1 cellular context compared by ENCODE assay signal in the genomic region with DNA sequence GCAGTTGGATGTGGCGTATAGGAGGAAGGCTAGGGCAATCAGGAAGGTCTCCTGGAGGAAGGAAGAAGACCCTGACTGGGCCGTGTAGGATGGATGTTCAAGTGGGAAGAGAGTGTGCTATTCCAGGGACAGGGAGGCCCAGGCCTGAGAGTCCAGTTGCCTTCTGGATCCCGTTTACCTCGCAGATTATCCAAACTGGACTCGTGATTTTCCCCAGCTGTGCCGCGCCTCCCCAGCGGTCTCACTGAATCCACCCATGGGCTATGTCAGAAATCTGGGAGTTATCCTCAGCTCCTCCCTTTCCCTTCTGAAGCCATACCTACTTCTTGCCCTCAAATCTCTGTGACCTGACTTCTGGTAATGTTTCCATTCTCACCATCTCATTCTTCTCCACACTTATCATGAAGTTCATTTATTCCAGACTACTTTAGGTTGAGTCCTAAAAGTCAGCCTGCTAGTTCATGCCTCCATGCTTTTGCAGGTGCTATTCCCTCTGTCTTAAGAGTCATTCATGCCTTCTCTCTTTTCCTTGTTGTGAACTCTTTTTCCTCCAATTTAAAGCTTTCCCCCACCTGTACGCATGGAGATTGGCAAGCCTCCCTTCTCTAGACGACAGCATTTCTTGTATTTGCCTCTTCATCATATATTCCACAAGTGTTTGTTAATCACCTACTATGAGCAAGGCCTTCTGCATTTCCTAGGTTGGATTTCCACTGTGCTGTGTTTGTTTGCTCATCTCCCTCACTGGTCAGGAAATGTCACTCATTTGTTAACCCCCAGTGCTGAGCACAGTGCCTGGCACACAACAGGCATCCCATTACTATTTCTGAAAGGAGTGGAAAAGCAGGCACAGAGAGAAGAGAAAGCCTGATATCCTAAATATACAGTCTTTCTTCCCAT.
TF ChIP-seq lines count a peak whose summit lies in the region.

No MANE protein-coding gene starts in this region.

TF ChIP-seq in WTC11, 78 proteins besides CTCF, POLR2A, EP300 and RAD21 (continued from another document):
- TF ChIP-seq, protein P1, sequence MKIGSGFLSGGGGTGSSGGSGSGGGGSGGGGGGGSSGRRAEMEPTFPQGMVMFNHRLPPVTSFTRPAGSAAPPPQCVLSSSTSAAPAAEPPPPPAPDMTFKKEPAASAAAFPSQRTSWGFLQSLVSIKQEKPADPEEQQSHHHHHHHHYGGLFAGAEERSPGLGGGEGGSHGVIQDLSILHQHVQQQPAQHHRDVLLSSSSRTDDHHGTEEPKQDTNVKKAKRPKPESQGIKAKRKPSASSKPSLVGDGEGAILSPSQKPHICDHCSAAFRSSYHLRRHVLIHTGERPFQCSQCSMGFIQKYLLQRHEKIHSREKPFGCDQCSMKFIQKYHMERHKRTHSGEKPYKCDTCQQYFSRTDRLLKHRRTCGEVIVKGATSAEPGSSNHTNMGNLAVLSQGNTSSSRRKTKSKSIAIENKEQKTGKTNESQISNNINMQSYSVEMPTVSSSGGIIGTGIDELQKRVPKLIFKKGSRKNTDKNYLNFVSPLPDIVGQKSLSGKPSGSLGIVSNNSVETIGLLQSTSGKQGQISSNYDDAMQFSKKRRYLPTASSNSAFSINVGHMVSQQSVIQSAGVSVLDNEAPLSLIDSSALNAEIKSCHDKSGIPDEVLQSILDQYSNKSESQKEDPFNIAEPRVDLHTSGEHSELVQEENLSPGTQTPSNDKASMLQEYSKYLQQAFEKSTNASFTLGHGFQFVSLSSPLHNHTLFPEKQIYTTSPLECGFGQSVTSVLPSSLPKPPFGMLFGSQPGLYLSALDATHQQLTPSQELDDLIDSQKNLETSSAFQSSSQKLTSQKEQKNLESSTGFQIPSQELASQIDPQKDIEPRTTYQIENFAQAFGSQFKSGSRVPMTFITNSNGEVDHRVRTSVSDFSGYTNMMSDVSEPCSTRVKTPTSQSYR (CRISPR knock-in tag; IDR thresholded peaks at IDR 0.05) = no peak
- no peak for TF ChIP-seq MYBL2 (CRISPR knock-in tag; IDR thresholded peaks at IDR 0.05)
